8 cellular contexts compared by ENCODE assay signal in the genomic region with DNA sequence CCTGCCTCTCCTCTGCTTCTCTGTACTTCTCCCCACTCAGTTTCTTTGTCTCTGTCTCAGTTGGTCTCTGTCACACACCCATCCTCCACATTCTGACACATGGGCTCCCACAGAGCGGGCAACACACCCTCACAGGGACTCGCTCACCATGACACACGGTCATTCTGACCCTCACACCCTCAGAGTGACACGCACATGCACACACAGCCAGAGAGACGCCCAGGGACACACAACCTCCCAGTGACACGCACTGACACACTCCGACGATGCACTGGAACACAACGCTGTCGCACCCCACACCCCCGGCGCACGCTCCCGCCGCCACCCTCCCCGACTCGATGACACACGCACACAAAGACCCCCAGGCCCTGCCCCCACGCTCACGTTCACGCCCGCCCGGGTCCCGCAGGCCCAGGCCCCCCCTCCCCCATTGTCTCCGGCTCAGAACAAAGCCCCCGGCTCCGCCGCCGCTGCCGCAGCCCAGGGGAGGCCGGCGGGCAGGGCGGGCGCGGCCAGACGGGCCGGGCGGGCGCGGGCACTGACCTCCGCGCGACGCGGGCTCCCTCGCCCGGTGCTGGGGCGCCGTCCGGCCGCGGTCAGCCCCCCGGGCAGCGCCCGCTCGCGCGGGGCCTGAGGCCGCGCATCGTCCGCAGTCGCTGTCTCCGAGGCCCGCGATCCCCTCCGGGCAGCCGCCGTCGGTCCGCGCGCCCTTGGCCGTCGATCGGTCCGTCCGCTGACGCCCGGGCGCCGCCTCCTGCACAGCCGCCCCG. TPM values are rescaled to one million over a fixed set of nuclear protein-coding genes. Genes with fewer than 3 reads are reported as not detected.
DNase-seq lines count a peak whose midpoint lies in the region; ATAC-seq and TF ChIP-seq lines count a peak whose summit lies in the region.

No MANE protein-coding gene starts in this region.

- DNase-seq in GM13977 (ENCODE audit: low spot score) (peak; percentile 52), activated T-cell treated with anti-CD3 and anti-CD28 coated beads for 24 hours (ENCODE audit: low read depth) (peak; percentile 11), left cardiac atrium (peak; percentile 50), skeletal muscle cell (ENCODE audit: low read depth) (no peak), HFFc6 (no peak), HT-29 (ENCODE audit: low spot score) (no peak)

- intact Hi-C loops in left cardiac atrium (cut with DNase I): no loop called here

- no peak overlapping the region for H3K27ac Mint-ChIP-seq in HFFc6

- TF ChIP-seq CTCF in GM13977 (IDR thresholded peaks at IDR 0.05; ENCODE audit: extremely low read depth, insufficient read depth, missing control alignments) (no peak), HFFc6 (IDR thresholded peaks at IDR 0.05) (no peak)

- H3K36me3 Mint-ChIP-seq in HFFc6 (ENCODE audit: low read depth): no peaks in the 10 kb centered on the region

- H3K4me1 Mint-ChIP-seq in HFFc6 (ENCODE audit: low read depth): peaks cover 10% of the 10 kb centered on the region; the same call in 1 of the 2 replicates

- H3K4me3 Mint-ChIP-seq in HFFc6: no peak overlapping the region

- H3K27me3 Mint-ChIP-seq in HFFc6 (ENCODE audit: insufficient read depth): peaks cover 6% of the 10 kb centered on the region

- H3K4me3 ChIP-seq in skeletal muscle cell (ENCODE audit: low read depth, low read length): peak overlapping the region; percentile 39

- no peaks in the 10 kb centered on the region for H3K9me3 Mint-ChIP-seq in HFFc6

- ATAC-seq in left cardiac atrium (peak; percentile 52 to 73), HG03520 (IDR thresholded peaks at IDR 0.05; ENCODE audit: unreplicated experiment) (no peak), GM18861 (IDR thresholded peaks at IDR 0.05; ENCODE audit: unreplicated experiment) (no peak)

- in situ Hi-C loops in GM13977 (cut with MboI; ENCODE audit: low pct_unique_long_range_greater_than_20kb, low sequenced_read_pairs, unreplicated experiment): no loop called here

RNA-seq across cellular contexts. Expression of gene DCHS1, which starts 0.4 kb away (rescaled TPM):
- total RNA-seq in left cardiac atrium: 10 to 100 TPM; 14.4 to 15.8 TPM
- 1 to 10 TPM; 1.4 to 2.8 (median 2.3) TPM for total RNA-seq in HFFc6 (2021; fragmentation: NEBNext Ultra II Directional; extraction: Animal tissue kit (Norgen Biotek cat#: 25700))
- total RNA-seq in HT-29 (2014; rRNA removed; shearing (Covaris generic)): 0.05 and 0.18 TPM in 2 replicates

RNA-seq across cellular contexts. Expression of gene MRPL17, which starts 27.9 kb away (rescaled TPM):
- total RNA-seq in left cardiac atrium: 10 to 100 TPM; 40.0 to 48.6 TPM
- total RNA-seq in HFFc6 (2021; fragmentation: NEBNext Ultra II Directional; extraction: Animal tissue kit (Norgen Biotek cat#: 25700)): 100 to 1,000 TPM in 1 of 6 experiments, 10 to 100 TPM in 5; 79.5 to 111 (median 89.4) TPM
- 94.8 and 99.8 TPM in 2 replicates for total RNA-seq in HT-29 (2014; rRNA removed; shearing (Covaris generic))

RNA-seq across cellular contexts. Expression of gene TPP1, which starts 36.0 kb away (rescaled TPM):
- 10 to 100 TPM; 69.5 to 87.7 TPM for total RNA-seq in left cardiac atrium
- total RNA-seq in HFFc6 (2021; fragmentation: NEBNext Ultra II Directional; extraction: Animal tissue kit (Norgen Biotek cat#: 25700)): 10 to 100 TPM; 50.1 to 61.7 (median 54.1) TPM
- total RNA-seq in HT-29 (2014; rRNA removed; shearing (Covaris generic)): 40.7 and 52.3 TPM in 2 replicates

RNA-seq across cellular contexts. Expression of gene TAF10, which starts 43.2 kb away (rescaled TPM):
- total RNA-seq in left cardiac atrium: 100 to 1,000 TPM; 102 to 105 TPM
- total RNA-seq in HFFc6 (2021; fragmentation: NEBNext Ultra II Directional; extraction: Animal tissue kit (Norgen Biotek cat#: 25700)): 100 to 1,000 TPM; 148 to 205 (median 192) TPM
- 189 and 243 TPM in 2 replicates for total RNA-seq in HT-29 (2014; rRNA removed; shearing (Covaris generic))

RNA-seq across cellular contexts. Expression of gene ILK, which starts 51.6 kb away (rescaled TPM):
- total RNA-seq in left cardiac atrium: 100 to 1,000 TPM; 166 to 183 TPM
- 100 to 1,000 TPM; 195 to 245 (median 223) TPM for total RNA-seq in HFFc6 (2021; fragmentation: NEBNext Ultra II Directional; extraction: Animal tissue kit (Norgen Biotek cat#: 25700))
- 150 and 151 TPM in 2 replicates for total RNA-seq in HT-29 (2014; rRNA removed; shearing (Covaris generic))

Comparison
In these comparisons a context has a peak if more than half of its experiments do, and no peak if none do; other contexts are left out.
1. DNase-seq: peak in GM13977 (single experiment), activated T-cell treated with anti-CD3 and anti-CD28 coated beads for 24 hours (single experiment) and left cardiac atrium (single experiment); none in skeletal muscle cell (single experiment), HFFc6 (single experiment) and HT-29 (single experiment).
2. ATAC-seq: peak in left cardiac atrium (2 of 2); none in HG03520 (single experiment) and GM18861 (single experiment).
3. RNA of gene DCHS1, which starts 0.4 kb away (total RNA-seq): 14.4 to 15.8 TPM in left cardiac atrium; 1.4 to 2.8 TPM in HFFc6 and 0.05 to 0.18 TPM in HT-29; every median in the first group is over 4 times any median in the second.